ENCODE assay signal across 19 cellular contexts in genomic region chr21:25343774-25344545, GRCh38.
"Had no signal": no experiment of that assay in that cellular context is flagged by ENCODE, and none has a peak within 500 bp of the region (broad histone marks: within the 10 kb centered on the region; RNA-seq: fewer than 3 reads in every experiment).

No MANE protein-coding gene starts in this region.

- H3K36me3 Mint-ChIP-seq: naive thymus-derived CD8-positive, alpha-beta T cell had no signal

- H3K4me1 Mint-ChIP-seq: naive thymus-derived CD8-positive, alpha-beta T cell; neural crest cell had no signal

- H3K4me3 ChIP-seq: esophagus muscularis mucosa, hepatocyte, mucosa of descending colon, pancreas, smooth muscle cell had no signal

- H3K9me3 ChIP-seq: esophagus muscularis mucosa, pancreas had no signal

- H3K27ac ChIP-seq: epithelial cell of prostate, esophagus muscularis mucosa, hepatocyte, pancreas had no signal

- H3K27me3 Mint-ChIP-seq: dendritic cell treated with granulocyte-macrophage colony-stimulating factor and Interleukin-4, amounts not matched to agents 40 ng/mL and 50 ng/mL, for 4 days; progenitor cell of endocrine pancreas had no signal

- H3K27ac Mint-ChIP-seq: dendritic cell treated with granulocyte-macrophage colony-stimulating factor and Interleukin-4, amounts not matched to agents 40 ng/mL and 50 ng/mL, for 4 days; effector memory CD8-positive, alpha-beta T cell; naive thymus-derived CD8-positive, alpha-beta T cell; progenitor cell of endocrine pancreas had no signal

- H3K4me3 Mint-ChIP-seq: dendritic cell treated with granulocyte-macrophage colony-stimulating factor and Interleukin-4, amounts not matched to agents 40 ng/mL and 50 ng/mL, for 4 days; effector memory CD8-positive, alpha-beta T cell; naive thymus-derived CD8-positive, alpha-beta T cell; neural crest cell had no signal

- ATAC-seq: effector memory CD8-positive, alpha-beta T cell; left lobe of liver; mucosa of descending colon; naive thymus-derived CD8-positive, alpha-beta T cell; pancreas; right cardiac atrium had no signal

- H3K36me3 ChIP-seq: esophagus muscularis mucosa, pancreas had no signal

- H3K79me2 ChIP-seq: hepatocyte had no signal

- H2AFZ ChIP-seq: hepatocyte had no signal

- H3K4me1 ChIP-seq: esophagus muscularis mucosa, pancreas had no signal

- H3K27me3 ChIP-seq: esophagus muscularis mucosa, hepatocyte, pancreas had no signal

- DNase-seq: effector memory CD8-positive, alpha-beta T cell; foreskin melanocyte; head of caudate nucleus; mammary epithelial cell; mucosa of descending colon; naive thymus-derived CD8-positive, alpha-beta T cell; occipital lobe; pancreas; right cardiac atrium; stimulated activated CD4-positive, alpha-beta T cell treated with anti-CD3 and anti-CD28 coated beads, Interleukin-2, amount 100 ng/mL, for 48 hours; stimulated activated naive CD4-positive, alpha-beta T cell treated with Interleukin-2 at 50 U/mL for 16 hours had no signal

- H3K4me2 ChIP-seq: hepatocyte, smooth muscle cell had no signal
